In the genomic region with DNA sequence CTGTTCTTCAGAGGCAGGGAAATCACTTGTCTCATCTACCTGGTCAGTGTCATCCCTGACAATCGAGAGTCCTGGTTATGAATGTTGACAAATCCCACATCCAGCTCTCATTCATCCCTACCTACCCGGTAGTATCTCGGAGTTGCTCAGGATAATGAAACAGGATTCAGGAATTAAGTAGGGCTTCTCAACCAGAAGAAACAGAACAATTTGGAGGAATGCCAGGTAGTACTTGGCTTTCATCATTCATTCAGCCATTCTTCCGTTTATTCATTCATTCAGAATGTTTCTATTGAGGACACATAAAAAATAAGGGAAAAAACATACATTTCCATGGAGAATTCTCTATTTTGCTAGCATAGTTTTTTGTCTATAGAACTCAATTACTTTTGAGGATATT, we compare ENCODE assay signal across 16 cellular contexts.
DNase-seq lines count a peak whose midpoint lies in the region; ATAC-seq and TF ChIP-seq lines count a peak whose summit lies in the region.
"Had no signal": no experiment of that assay in that cellular context is flagged by ENCODE, and none has a peak within 500 bp of the region (broad histone marks: within the 10 kb centered on the region; RNA-seq: fewer than 3 reads in every experiment).

No MANE protein-coding gene starts in this region.

- H3K4me1 ChIP-seq in right cardiac atrium (ENCODE audit: control insufficient read depth, insufficient read depth, low read length) (no peaks in the 10 kb centered on the region), PC-3 (ENCODE audit: insufficient read depth, low read length) (peaks cover 40% of the 10 kb centered on the region)

- DNase-seq in NCI-H69 (lab: John Stamatoyannopoulos, UW) (peak; percentile 12), MCF 10A (ENCODE audit: unreplicated experiment) (no peak), fibroblast of pulmonary artery (ENCODE audit: low read depth) (peak; percentile 52), right cardiac atrium (no peak), PC-3 (no peak)
- DNase-seq in central memory CD4-positive, alpha-beta T cell, result no peak
- DNase-seq: ACHN; C1 segment of cervical spinal cord; CD8-positive, alpha-beta memory T cell; DMS79 treated with DMSO at 0.1 percent for 48 hours; NCI-H1105; NCI-H2081; NCI-H774 had no signal

- POLR2A ChIA-PET in MCF 10A (lab: Yijun Ruan, JAX) (no interaction called here), PC-3 (lab: Charles Lee; ENCODE audit: unreplicated experiment) (no interaction called here)

- H3K9me3 Mint-ChIP-seq in MCF 10A (ENCODE audit: unreplicated experiment) (no peaks in the 10 kb centered on the region), nephron (no peaks in the 10 kb centered on the region)
- H3K9me3 Mint-ChIP-seq: CD8-positive, alpha-beta memory T cell had no signal

- H3K4me3 Mint-ChIP-seq in MCF 10A (ENCODE audit: unreplicated experiment) (no peak overlapping the region), nephron (no peak overlapping the region)
- H3K4me3 Mint-ChIP-seq: CD8-positive, alpha-beta memory T cell had no signal

- H3K79me2 ChIP-seq in PC-3 (ENCODE audit: low read length), result no peaks in the 10 kb centered on the region

- WGBS in right cardiac atrium, result 86% methylated on average over 4 of the region's 4 CpGs

- no peaks in the 10 kb centered on the region for H3K27me3 ChIP-seq in right cardiac atrium (ENCODE audit: control insufficient read depth, insufficient read depth)
- no peaks in the 10 kb centered on the region for H3K27me3 ChIP-seq in PC-3 (ENCODE audit: low read length)

- BruUV-seq in MCF 10A (replicated peaks; lab: Mats Ljungman, UMichigan) (no TSS peak), PC-3 (replicated peaks; lab: Mats Ljungman, UMichigan) (no TSS peak)

- CTCF ChIA-PET in MCF 10A (lab: Yijun Ruan, JAX) (no interaction called here), PC-3 (lab: Charles Lee) (no interaction called here)

- H3K36me3 ChIP-seq in PC-3 (ENCODE audit: low read depth, low read length), result no peaks in the 10 kb centered on the region

- no peaks in the 10 kb centered on the region for H3K9me2 ChIP-seq in PC-3 (replicated peaks; ENCODE audit: low read length)

- peak overlapping the region; percentile 29 for H3K27ac Mint-ChIP-seq in MCF 10A (ENCODE audit: low read depth, unreplicated experiment)
- peak overlapping the region; percentile 14 to 64 (median 54) for H3K27ac Mint-ChIP-seq in nephron
- H3K27ac Mint-ChIP-seq: CD8-positive, alpha-beta memory T cell had no signal

- H3F3A ChIP-seq in PC-3 (ENCODE audit: low read length, unreplicated experiment), result no peaks in the 10 kb centered on the region

- H3K4me1 Mint-ChIP-seq in MCF 10A (ENCODE audit: insufficient read depth, unreplicated experiment) (peaks cover 27% of the 10 kb centered on the region), nephron (peaks cover 21% of the 10 kb centered on the region)
- H3K4me1 Mint-ChIP-seq: CD8-positive, alpha-beta memory T cell had no signal

- no peak for TF ChIP-seq CTCF in MCF 10A (IDR thresholded peaks at IDR 0.05; ENCODE audit: unreplicated experiment)
- TF ChIP-seq CTCF in fibroblast of pulmonary artery (IDR thresholded peaks at IDR 0.05; ENCODE audit: low read length, missing control alignments), result no peak
- no peak for TF ChIP-seq CTCF in nephron (IDR thresholded peaks at IDR 0.05; ENCODE audit: unreplicated experiment in 3 of 3)
- TF ChIP-seq CTCF in PC-3 (conservative IDR thresholded peaks at IDR 0.05; ENCODE audit: low read depth, low read length), result no peak

- intact Hi-C loops in MCF 10A (cut with micrococcal nuclease), result no loop called here
- intact Hi-C loops in right cardiac atrium (cut with DNase I), result no loop called here
- intact Hi-C loops in PC-3 (cut with micrococcal nuclease), result no loop called here

- no peak overlapping the region for H2AFZ ChIP-seq in PC-3 (ENCODE audit: low read length)
- H2AFZ ChIP-seq: GM23248 had no signal

- H3K9me3 ChIP-seq in right cardiac atrium (ENCODE audit: control insufficient read depth, low read length) (no peaks in the 10 kb centered on the region), PC-3 (ENCODE audit: low read length) (no peaks in the 10 kb centered on the region)

- ATAC-seq in HG03442 (IDR thresholded peaks at IDR 0.05; ENCODE audit: unreplicated experiment), result no peak
- ATAC-seq in right cardiac atrium, result no peak
- ATAC-seq in PC-3, result no peak

- no peak overlapping the region for H3K4me3 ChIP-seq in fibroblast of pulmonary artery (replicated peaks; ENCODE audit: low read depth, low read length)
- no peak overlapping the region for H3K4me3 ChIP-seq in right cardiac atrium (ENCODE audit: low read length)
- H3K4me3 ChIP-seq in PC-3 (ENCODE audit: low read length), result no peak overlapping the region
- H3K4me3 ChIP-seq: GM23248 had no signal

- H3K36me3 Mint-ChIP-seq in MCF 10A (ENCODE audit: insufficient read depth, unreplicated experiment) (no peaks in the 10 kb centered on the region), nephron (ENCODE audit: low read depth) (peaks cover 5% of the 10 kb centered on the region)
- H3K36me3 Mint-ChIP-seq: CD8-positive, alpha-beta memory T cell had no signal

- H3K9ac ChIP-seq in PC-3 (ENCODE audit: low read length), result no peak overlapping the region
- H3K9ac ChIP-seq: GM23248 had no signal

- H3K27me3 Mint-ChIP-seq in MCF 10A (ENCODE audit: insufficient read depth, unreplicated experiment) (no peaks in the 10 kb centered on the region), nephron (ENCODE audit: low read depth) (no peaks in the 10 kb centered on the region)

- no peak overlapping the region for H3K27ac ChIP-seq in right cardiac atrium (ENCODE audit: low read length)
- H3K27ac ChIP-seq in PC-3 (ENCODE audit: low read length), result no peak overlapping the region
- H3K27ac ChIP-seq: GM23248 had no signal

- no peak overlapping the region for H3K4me2 ChIP-seq in PC-3 (ENCODE audit: low read length)

- no peaks in the 10 kb centered on the region for H4K20me1 ChIP-seq in PC-3 (ENCODE audit: low read length)

Comparison
In these comparisons a context has a peak if more than half of its experiments do, and no peak if none do; other contexts are left out.
1. DNase-seq: peak in NCI-H69 (single experiment) and fibroblast of pulmonary artery (single experiment); none in MCF 10A (single experiment), right cardiac atrium (0 of 3), central memory CD4-positive, alpha-beta T cell (single experiment) and PC-3 (single experiment).